1 cellular context compared by ENCODE assay signal in the genomic region with DNA sequence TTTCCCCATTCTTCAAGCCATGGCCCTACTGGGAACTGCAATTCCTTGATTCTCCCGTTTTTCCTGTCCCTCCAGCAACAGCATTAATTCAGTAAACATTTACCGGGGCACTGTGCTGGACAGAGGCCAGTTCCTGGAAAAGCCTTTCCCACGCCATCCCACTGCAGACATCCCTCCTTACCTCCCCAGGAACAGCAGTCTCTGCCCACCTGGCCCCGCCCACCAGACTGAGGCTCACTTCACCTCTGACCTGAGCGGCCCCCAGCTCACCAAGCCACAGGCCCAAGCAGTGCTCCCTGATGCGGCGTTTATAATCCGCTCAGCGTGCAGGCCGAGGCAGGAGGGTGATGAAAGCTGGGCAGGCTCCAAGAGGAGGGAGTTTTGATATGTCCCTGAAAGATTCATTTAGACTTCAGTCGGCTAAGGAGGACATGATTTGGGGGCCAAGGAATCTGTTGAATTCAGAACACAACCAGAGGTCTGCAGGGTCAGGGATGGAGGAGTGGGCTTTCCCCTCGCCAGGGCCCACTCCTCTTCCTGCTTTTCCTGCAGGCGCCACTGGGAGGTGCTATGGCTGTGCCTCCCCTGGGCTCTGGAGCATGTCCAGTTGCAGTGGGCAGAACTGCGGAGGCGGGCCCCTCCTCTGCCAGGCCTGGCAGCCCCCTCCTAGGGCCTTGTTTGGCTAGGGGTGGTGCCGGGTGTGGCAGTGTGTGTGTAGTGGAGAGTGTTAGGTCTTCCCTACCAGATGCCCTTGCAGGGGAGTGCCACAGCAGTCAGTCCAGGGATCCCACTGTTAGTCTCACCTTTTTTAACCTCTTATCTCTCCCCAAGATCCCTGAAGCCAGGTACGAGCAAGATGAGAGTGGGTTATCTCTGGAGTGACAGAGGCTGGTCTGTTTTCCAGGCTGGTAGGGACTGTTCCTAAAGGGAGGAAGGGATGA.
A peak's percentile ranks its signal among the peaks of the same experiment; 100 is the strongest.
TF ChIP-seq lines count a peak whose summit lies in the region.

No MANE protein-coding gene starts in this region.

TF ChIP-seq in K562, 482 proteins besides CTCF, POLR2A, EP300 and RAD21:
- TF ChIP-seq ZBTB7A (IDR thresholded peaks at IDR 0.05; ENCODE audit: borderline replicate concordance, control insufficient read depth, low read depth, low read length) (peak; percentile 93), POLR2G (IDR thresholded peaks at IDR 0.05; ENCODE audit: low read depth, low read length) (peak; percentile 59), NRF1 (conservative IDR thresholded peaks at IDR 0.05 in 1 of 2, IDR thresholded peaks at IDR 0.05 in 1 of 2) (0 out of 4 replicates have a peak, but pooled peaks of 1 of the 2 experiments have one; percentile 31), MAFF (IDR thresholded peaks at IDR 0.05; ENCODE audit: low read length) (no peak), BACH1 (tag; IDR thresholded peaks at IDR 0.05) (no peak), ZBTB2 (IDR thresholded peaks at IDR 0.05) (0 out of 2 replicates have a peak, but pooled peaks have one; percentile 16), EGR1 (conservative IDR thresholded peaks at IDR 0.05) (0 out of 2 replicates have a peak, but pooled peaks have one; percentile 43)
